1 cellular context compared by ENCODE assay signal in the genomic region with DNA sequence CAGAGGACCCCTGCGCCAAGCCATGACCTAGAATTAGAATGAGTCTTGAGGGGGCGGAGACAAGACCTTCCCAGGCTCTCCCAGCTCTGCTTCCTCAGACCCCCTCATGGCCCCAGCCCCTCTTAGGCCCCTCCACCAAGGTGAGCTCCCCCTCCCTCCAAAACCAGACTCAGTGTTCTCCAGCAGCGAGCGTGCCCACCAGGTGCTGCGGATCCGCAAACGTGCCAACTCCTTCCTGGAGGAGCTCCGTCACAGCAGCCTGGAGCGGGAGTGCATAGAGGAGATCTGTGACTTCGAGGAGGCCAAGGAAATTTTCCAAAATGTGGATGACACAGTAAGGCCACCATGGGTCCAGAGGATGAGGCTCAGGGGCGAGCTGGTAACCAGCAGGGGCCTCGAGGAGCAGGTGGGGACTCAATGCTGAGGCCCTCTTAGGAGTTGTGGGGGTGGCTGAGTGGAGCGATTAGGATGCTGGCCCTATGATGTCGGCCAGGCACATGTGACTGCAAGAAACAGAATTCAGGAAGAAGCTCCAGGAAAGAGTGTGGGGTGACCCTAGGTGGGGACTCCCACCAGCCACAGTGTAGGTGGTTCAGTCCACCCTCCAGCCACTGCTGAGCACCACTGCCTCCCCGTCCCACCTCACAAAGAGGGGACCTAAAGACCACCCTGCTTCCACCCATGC.
TF ChIP-seq lines count a peak whose summit lies in the region.

No MANE protein-coding gene starts in this region.

TF ChIP-seq in HepG2, 621 proteins besides CTCF, POLR2A, EP300 and RAD21 (continued from another document):
- TF ChIP-seq, protein P1, sequence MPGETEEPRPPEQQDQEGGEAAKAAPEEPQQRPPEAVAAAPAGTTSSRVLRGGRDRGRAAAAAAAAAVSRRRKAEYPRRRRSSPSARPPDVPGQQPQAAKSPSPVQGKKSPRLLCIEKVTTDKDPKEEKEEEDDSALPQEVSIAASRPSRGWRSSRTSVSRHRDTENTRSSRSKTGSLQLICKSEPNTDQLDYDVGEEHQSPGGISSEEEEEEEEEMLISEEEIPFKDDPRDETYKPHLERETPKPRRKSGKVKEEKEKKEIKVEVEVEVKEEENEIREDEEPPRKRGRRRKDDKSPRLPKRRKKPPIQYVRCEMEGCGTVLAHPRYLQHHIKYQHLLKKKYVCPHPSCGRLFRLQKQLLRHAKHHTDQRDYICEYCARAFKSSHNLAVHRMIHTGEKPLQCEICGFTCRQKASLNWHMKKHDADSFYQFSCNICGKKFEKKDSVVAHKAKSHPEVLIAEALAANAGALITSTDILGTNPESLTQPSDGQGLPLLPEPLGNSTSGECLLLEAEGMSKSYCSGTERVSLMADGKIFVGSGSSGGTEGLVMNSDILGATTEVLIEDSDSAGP (CRISPR knock-in tag; IDR thresholded peaks at IDR 0.05; ENCODE audit: borderline replicate concordance): 0 out of 2 replicates have a peak, but pooled peaks have one; percentile 26
- TF ChIP-seq, protein P2, sequence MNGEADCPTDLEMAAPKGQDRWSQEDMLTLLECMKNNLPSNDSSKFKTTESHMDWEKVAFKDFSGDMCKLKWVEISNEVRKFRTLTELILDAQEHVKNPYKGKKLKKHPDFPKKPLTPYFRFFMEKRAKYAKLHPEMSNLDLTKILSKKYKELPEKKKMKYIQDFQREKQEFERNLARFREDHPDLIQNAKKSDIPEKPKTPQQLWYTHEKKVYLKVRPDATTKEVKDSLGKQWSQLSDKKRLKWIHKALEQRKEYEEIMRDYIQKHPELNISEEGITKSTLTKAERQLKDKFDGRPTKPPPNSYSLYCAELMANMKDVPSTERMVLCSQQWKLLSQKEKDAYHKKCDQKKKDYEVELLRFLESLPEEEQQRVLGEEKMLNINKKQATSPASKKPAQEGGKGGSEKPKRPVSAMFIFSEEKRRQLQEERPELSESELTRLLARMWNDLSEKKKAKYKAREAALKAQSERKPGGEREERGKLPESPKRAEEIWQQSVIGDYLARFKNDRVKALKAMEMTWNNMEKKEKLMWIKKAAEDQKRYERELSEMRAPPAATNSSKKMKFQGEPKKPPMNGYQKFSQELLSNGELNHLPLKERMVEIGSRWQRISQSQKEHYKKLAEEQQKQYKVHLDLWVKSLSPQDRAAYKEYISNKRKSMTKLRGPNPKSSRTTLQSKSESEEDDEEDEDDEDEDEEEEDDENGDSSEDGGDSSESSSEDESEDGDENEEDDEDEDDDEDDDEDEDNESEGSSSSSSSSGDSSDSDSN (CRISPR knock-in tag; IDR thresholded peaks at IDR 0.05): no peak
- TF ChIP-seq ZNF160 (CRISPR knock-in tag; IDR thresholded peaks at IDR 0.05) (no peak), ZNF652 (CRISPR knock-in tag; IDR thresholded peaks at IDR 0.05; ENCODE audit: borderline replicate concordance, low read depth) (no peak), ZKSCAN1 (IDR thresholded peaks at IDR 0.05; ENCODE audit: low read length) (no peak), FOXA1 (IDR thresholded peaks at IDR 0.05) (no peak), FOXA1 (CRISPR knock-in tag; IDR thresholded peaks at IDR 0.05) (no peak), NBN (conservative IDR thresholded peaks at IDR 0.05) (no peak), TSC22D2 (CRISPR knock-in tag; IDR thresholded peaks at IDR 0.05; ENCODE audit: borderline replicate concordance) (no peak), PRMT3 (CRISPR knock-in tag; IDR thresholded peaks at IDR 0.05; ENCODE audit: borderline replicate concordance, low read depth) (no peak), ZBTB38 (CRISPR knock-in tag; IDR thresholded peaks at IDR 0.05) (peak; percentile 50), ZNF607 (CRISPR knock-in tag; IDR thresholded peaks at IDR 0.05; ENCODE audit: borderline replicate concordance) (no peak)
- TF ChIP-seq, protein P3, sequence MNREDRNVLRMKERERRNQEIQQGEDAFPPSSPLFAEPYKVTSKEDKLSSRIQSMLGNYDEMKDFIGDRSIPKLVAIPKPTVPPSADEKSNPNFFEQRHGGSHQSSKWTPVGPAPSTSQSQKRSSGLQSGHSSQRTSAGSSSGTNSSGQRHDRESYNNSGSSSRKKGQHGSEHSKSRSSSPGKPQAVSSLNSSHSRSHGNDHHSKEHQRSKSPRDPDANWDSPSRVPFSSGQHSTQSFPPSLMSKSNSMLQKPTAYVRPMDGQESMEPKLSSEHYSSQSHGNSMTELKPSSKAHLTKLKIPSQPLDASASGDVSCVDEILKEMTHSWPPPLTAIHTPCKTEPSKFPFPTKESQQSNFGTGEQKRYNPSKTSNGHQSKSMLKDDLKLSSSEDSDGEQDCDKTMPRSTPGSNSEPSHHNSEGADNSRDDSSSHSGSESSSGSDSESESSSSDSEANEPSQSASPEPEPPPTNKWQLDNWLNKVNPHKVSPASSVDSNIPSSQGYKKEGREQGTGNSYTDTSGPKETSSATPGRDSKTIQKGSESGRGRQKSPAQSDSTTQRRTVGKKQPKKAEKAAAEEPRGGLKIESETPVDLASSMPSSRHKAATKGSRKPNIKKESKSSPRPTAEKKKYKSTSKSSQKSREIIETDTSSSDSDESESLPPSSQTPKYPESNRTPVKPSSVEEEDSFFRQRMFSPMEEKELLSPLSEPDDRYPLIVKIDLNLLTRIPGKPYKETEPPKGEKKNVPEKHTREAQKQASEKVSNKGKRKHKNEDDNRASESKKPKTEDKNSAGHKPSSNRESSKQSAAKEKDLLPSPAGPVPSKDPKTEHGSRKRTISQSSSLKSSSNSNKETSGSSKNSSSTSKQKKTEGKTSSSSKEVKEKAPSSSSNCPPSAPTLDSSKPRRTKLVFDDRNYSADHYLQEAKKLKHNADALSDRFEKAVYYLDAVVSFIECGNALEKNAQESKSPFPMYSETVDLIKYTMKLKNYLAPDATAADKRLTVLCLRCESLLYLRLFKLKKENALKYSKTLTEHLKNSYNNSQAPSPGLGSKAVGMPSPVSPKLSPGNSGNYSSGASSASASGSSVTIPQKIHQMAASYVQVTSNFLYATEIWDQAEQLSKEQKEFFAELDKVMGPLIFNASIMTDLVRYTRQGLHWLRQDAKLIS (CRISPR knock-in tag; IDR thresholded peaks at IDR 0.05): no peak
- TF ChIP-seq, protein P4, sequence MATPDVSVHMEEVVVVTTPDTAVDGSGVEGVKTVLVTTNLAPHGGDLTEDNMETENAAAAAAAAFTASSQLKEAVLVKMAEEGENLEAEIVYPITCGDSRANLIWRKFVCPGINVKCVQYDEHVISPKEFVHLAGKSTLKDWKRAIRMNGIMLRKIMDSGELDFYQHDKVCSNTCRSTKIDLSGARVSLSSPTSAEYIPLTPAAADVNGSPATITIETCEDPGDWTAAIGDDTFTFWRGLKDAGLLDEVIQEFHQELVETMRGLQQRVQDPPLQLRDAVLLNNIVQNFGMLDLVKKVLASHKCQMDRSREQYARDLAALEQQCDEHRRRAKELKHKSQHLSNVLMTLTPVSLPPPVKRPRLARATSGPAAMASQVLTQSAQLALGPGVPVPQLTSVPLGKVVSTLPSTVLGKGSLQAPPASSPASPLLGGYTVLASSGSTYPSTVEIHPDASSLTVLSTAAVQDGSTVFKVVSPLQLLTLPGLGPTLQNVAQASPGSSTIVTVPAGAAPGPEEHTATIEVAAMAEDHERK (CRISPR knock-in tag; IDR thresholded peaks at IDR 0.05; ENCODE audit: low read depth): no peak
- TF ChIP-seq, protein P5, sequence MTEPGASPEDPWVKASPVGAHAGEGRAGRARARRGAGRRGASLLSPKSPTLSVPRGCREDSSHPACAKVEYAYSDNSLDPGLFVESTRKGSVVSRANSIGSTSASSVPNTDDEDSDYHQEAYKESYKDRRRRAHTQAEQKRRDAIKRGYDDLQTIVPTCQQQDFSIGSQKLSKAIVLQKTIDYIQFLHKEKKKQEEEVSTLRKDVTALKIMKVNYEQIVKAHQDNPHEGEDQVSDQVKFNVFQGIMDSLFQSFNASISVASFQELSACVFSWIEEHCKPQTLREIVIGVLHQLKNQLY (CRISPR knock-in tag; IDR thresholded peaks at IDR 0.05): no peak
